ENCODE assay signal across 8 cellular contexts in the genomic region with DNA sequence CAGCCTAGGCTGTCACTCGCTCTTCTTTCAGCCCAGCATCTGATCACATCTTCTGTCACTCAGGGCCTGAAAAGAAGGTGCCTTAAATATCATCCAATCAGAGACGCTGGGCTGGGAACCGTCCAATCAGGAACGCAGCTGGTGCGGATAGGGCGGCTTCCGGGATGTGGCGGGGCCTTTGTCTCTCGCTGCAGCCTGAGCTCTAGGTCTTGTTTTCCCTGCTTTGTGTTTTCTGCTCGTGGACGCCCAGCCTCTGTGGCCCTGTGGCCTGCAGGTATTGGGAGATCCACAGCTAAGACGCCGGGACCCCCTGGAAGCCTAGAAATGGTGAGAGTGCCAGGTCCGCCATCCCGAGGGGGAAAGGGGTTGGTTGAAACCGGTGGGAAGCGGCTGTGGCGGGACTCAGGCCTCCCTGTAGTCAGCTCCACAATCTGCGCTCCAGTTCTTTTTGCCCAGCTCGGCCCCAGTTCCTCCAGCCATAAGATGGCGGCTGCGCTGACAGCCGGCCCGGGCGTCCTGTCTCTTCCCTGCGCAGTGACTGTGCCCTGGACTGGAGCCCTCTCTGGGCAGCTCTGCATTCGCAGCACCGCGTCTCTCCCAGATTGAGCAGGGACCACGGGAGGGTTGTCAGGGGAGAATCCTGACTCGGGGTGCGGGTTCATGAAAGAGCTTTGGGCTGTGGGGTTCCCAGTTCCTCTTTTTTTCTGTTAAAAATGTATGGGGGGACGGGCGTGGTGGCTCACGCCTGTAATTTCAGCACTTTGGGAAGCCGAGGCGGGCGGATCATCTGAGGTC. TPM values are rescaled to one million over a fixed set of nuclear protein-coding genes. Genes with fewer than 3 reads are reported as not detected.
DNase-seq lines count a peak whose midpoint lies in the region; ATAC-seq and TF ChIP-seq lines count a peak whose summit lies in the region.

A gene (plus strand): TSS at position 175 of the 795 bp plus-strand sequence. CDS start 150 bp downstream, at position 325.

- WGBS in lung, 2 donors, result 0% methylated on average over 38 of the region's 38 CpGs

- POLR2A ChIA-PET in AG04450 (lab: Yijun Ruan, JAX), result interaction anchor here (0.6 to 1.0 kb wide), 7 partner anchors 17 to 1058 kb away, joined by 3 to 10 read pairs (median 3); a partner anchor contains a TSS

- H3K4me1 ChIP-seq in lung (ENCODE audit: control insufficient read depth in 2 of 2, insufficient read depth in 2 of 2, low read length in 2 of 2), result no peaks in the 10 kb centered on the region

- no peaks in the 10 kb centered on the region; the same call in 1 of the 2 replicates for H3K9me3 ChIP-seq in AG04450 (ENCODE audit: control insufficient read depth, insufficient read depth, low read length)
- no peaks in the 10 kb centered on the region for H3K9me3 ChIP-seq in lung (ENCODE audit: control insufficient read depth in 2 of 2, insufficient read depth in 1 of 2, low read length in 1 of 2)

- H3K4me3 ChIP-seq in AG04450 (ENCODE audit: low read depth, low read length) (peak within 1 kb of the TSS; percentile 84), lung (peak within 1 kb of the TSS; percentile 77)

- H3K27ac ChIP-seq in AG04450 (ENCODE audit: low read depth, low read length), result peak within 1 kb of the TSS; percentile 92
- peak within 1 kb of the TSS; percentile 91 to 92 for H3K27ac ChIP-seq in lung (ENCODE audit: low read depth in 1 of 2, low read length in 1 of 2)

- DNase-seq in AG04450 (ENCODE audit: low read depth, low spot score), result peak; percentile 63
- DNase-seq in NCI-H69 (lab: John Stamatoyannopoulos, UW), result peak; percentile 98
- peak; percentile 76 to 79 for DNase-seq in activated CD8-positive, alpha-beta memory T cell treated with anti-CD3 and anti-CD28 coated beads for 1 hour (ENCODE audit: extremely low read depth in 1 of 2, low read depth in 1 of 2)
- peak; percentile 87 for DNase-seq in effector CD4-positive, alpha-beta T cell
- peak; percentile 95 for DNase-seq in lung (ENCODE audit: low spot score)
- peak; percentile 69 to 87 (median 84) for DNase-seq in stimulated activated CD4-positive, alpha-beta T cell treated with anti-CD3 and anti-CD28 coated beads, TNF-alpha, amount 100 ng/mL, for 24 hours (ENCODE audit: low read depth in 3 of 3)

- CTCF ChIA-PET in AG04450 (lab: Charles Lee), result interaction anchor here (0.6 to 0.7 kb wide), 2 partner anchors 235 to 686 kb away, joined by 3 to 4 read pairs; no protein-coding TSS in a partner anchor

- ATAC-seq in GM18909 (IDR thresholded peaks at IDR 0.05; ENCODE audit: poor library complexity, unreplicated experiment) (peak; percentile 97), HG03175 (IDR thresholded peaks at IDR 0.05; ENCODE audit: unreplicated experiment) (peak; percentile 97), lung (ENCODE audit: insufficient read depth, low FRiP score) (peak; percentile 98)

- H3K36me3 ChIP-seq in lung (ENCODE audit: control insufficient read depth in 2 of 2, insufficient read depth in 2 of 2, low read length in 2 of 2), result no peaks in the 10 kb centered on the region

- TF ChIP-seq CTCF in AG04450 (IDR thresholded peaks at IDR 0.05; ENCODE audit: low read depth, low read length), result no peak
- TF ChIP-seq CTCF in lung (IDR thresholded peaks at IDR 0.05; ENCODE audit: control extremely low read depth, extremely low read depth), result no peak

- no peaks in the 10 kb centered on the region for H3K27me3 ChIP-seq in AG04450 (ENCODE audit: control insufficient read depth, insufficient read depth, low read length)
- no peaks in the 10 kb centered on the region for H3K27me3 ChIP-seq in lung (ENCODE audit: control insufficient read depth, insufficient read depth)

RNA-seq across cellular contexts. Expression of the gene that starts here (rescaled TPM):
- polyA plus RNA-seq in AG04450 (2011; rRNA removed), result 4.8 and 5.8 TPM in 2 replicates
- 4.3 and 4.4 TPM in 2 replicates for polyA minus RNA-seq in AG04450 (2011; rRNA and poly(A)+ RNA removed)
- total RNA-seq in lung, result 10 to 100 TPM in 1 of 2 donors, 1 to 10 TPM in 1; 6.0 to 23.0 TPM
- polyA plus RNA-seq in lung, result 1 to 10 TPM; 2.6 to 4.7 TPM

Comparison
In these comparisons a context has a peak if more than half of its experiments do, and no peak if none do; other contexts are left out.
1. Peak in every context shown above with its lines: DNase-seq, ATAC-seq, H3K4me3 ChIP-seq and H3K27ac ChIP-seq.